ENCODE assay signal across 8 cellular contexts in genomic region chr3:42871-43744, GRCh38.
DNase-seq lines count a peak whose midpoint lies in the region; ATAC-seq, FAIRE-seq and TF ChIP-seq lines count a peak whose summit lies in the region.
"Not testable (repeated sequence)": the region's sequence is repeated elsewhere in the genome, so short reads cannot be mapped to it uniquely, and the experiment has no call there.

No MANE protein-coding gene starts in this region.

- not testable (repeated sequence) for TF ChIP-seq POLR2A in H1 (IDR thresholded peaks at IDR 0.05; ENCODE audit: control extremely low read depth in 1 of 2, low read depth in 2 of 2, low read length in 2 of 2)

- H3K27me3 ChIP-seq in H1 (replicated peaks in 1 of 4; ENCODE audit: control insufficient read depth in 3 of 4, extremely low read depth in 1 of 4, insufficient read depth in 3 of 4, low read length in 3 of 4); left lung; small intestine (ENCODE audit: control insufficient read depth in 2 of 2, insufficient read depth in 2 of 2, low read length in 2 of 2): not testable (repeated sequence)

- H2BK15ac ChIP-seq in H1 (ENCODE audit: low read length): not testable (repeated sequence)

- H4K91ac ChIP-seq in H1 (replicated peaks; ENCODE audit: insufficient read length, low read length): not testable (repeated sequence)

- H3K4me3 ChIP-seq in H1 (ENCODE audit: extremely low read depth in 1 of 4, insufficient read depth in 2 of 4, low read depth in 3 of 4, low read length in 4 of 4); left lung; small intestine (ENCODE audit: low read depth in 1 of 2, low read length in 2 of 2): not testable (repeated sequence)

- intact Hi-C loops in left lung (cut with DNase I): not testable (repeated sequence)

- not testable (repeated sequence) for H3K4ac ChIP-seq in H1 (replicated peaks; ENCODE audit: insufficient read length, low read depth, low read length)

- WGBS in H1 (ENCODE audit: extremely low coverage in 1 of 2, insufficient coverage in 1 of 2, insufficient read length in 1 of 2, insufficient replicate concordance in 2 of 2, low coverage in 1 of 2, low lambda C conversion rate in 2 of 2, missing lambda C conversion rate in 1 of 2), 2 experiments: 69% methylated on average over 9 of the region's 9 CpGs; no CpG with 5 or more reads in 1 of the 2 experiments
- WGBS in small intestine, 3 donors: 29 to 38% (median 32%) methylated on average over 9 of the region's 9 CpGs

- POLR2A ChIA-PET in H1 (lab: Charles Lee; ENCODE audit: partially characterized antibody): not testable (repeated sequence)

- H3K4me2 ChIP-seq in H1 (ENCODE audit: insufficient read depth in 1 of 2, low read depth in 2 of 2, low read length in 2 of 2): not testable (repeated sequence)

- H2BK20ac ChIP-seq in H1 (ENCODE audit: low read length): not testable (repeated sequence)

- H3K79me2 ChIP-seq in H1 (ENCODE audit: control insufficient read depth in 1 of 2, insufficient read depth in 2 of 2, low read length in 2 of 2): not testable (repeated sequence)

- not testable (repeated sequence) for H4K8ac ChIP-seq in H1 (ENCODE audit: extremely low read depth, insufficient read depth, low read length)

- TF ChIP-seq EP300 in H1 (IDR thresholded peaks at IDR 0.05; ENCODE audit: borderline replicate concordance in 1 of 2, low read depth in 2 of 2, low read length in 2 of 2): not testable (repeated sequence)

- TF ChIP-seq RAD21 in H1 (IDR thresholded peaks at IDR 0.05 in 1 of 2, conservative IDR thresholded peaks at IDR 0.05 in 1 of 2; ENCODE audit: low read depth in 2 of 2, low read length in 2 of 2): peak; percentile 61 to 72

- H2BK12ac ChIP-seq in H1 (ENCODE audit: low read depth, low read length): not testable (repeated sequence)

- peak; percentile 70 for ATAC-seq in GM18909 (IDR thresholded peaks at IDR 0.05; ENCODE audit: poor library complexity, unreplicated experiment)
- peak; percentile 63 for ATAC-seq in HG03432 (IDR thresholded peaks at IDR 0.05; ENCODE audit: unreplicated experiment)
- ATAC-seq in left lung: peak; percentile 53

- TF ChIP-seq CTCF in H1 (IDR thresholded peaks at IDR 0.05; ENCODE audit: control extremely low read depth in 1 of 3, insufficient read depth in 1 of 3, low read depth in 1 of 3, low read length in 3 of 3): peak in 2 of 3 experiments; percentile 19 to 29; a peak in 2 of 4 replicates
- peak; percentile 16 to 39 for TF ChIP-seq CTCF in left lung (IDR thresholded peaks at IDR 0.05)

- not testable (repeated sequence) for H3K4me1 ChIP-seq in H1 (replicated peaks in 1 of 4; ENCODE audit: control insufficient read depth in 3 of 4, insufficient read depth in 4 of 4, low read length in 3 of 4); left lung; small intestine (ENCODE audit: control insufficient read depth in 2 of 2, insufficient read depth in 1 of 2, low read depth in 1 of 2, low read length in 1 of 2)

- not testable (repeated sequence) for H3K18ac ChIP-seq in H1 (ENCODE audit: extremely low read depth, low read length)

- H3K36me3 ChIP-seq in H1 (ENCODE audit: control insufficient read depth in 2 of 4, insufficient read depth in 4 of 4, low read length in 3 of 4); left lung; small intestine (ENCODE audit: control insufficient read depth in 2 of 2, insufficient read depth in 2 of 2, low read length in 2 of 2): not testable (repeated sequence)

- H3K23me2 ChIP-seq in H1 (ENCODE audit: low read depth, low read length): not testable (repeated sequence)

- not testable (repeated sequence) for H2AK5ac ChIP-seq in H1 (ENCODE audit: low read depth, low read length)

- not testable (repeated sequence) for H3K9ac ChIP-seq in H1 (replicated peaks in 1 of 4; ENCODE audit: extremely low read depth in 1 of 4, low read depth in 3 of 4, low read length in 3 of 4)

- H3K79me1 ChIP-seq in H1 (ENCODE audit: low read depth, low read length): not testable (repeated sequence)

- not testable (repeated sequence) for H2BK120ac ChIP-seq in H1 (replicated peaks; ENCODE audit: low read depth, low read length)

- not testable (repeated sequence) for H4K20me1 ChIP-seq in H1 (replicated peaks in 1 of 2; ENCODE audit: control insufficient read depth in 1 of 2, insufficient read depth in 2 of 2, low read length in 2 of 2)

- H2BK5ac ChIP-seq in H1 (ENCODE audit: low read depth, low read length): not testable (repeated sequence)

- H2AFZ ChIP-seq in H1 (ENCODE audit: low read length): not testable (repeated sequence)

- H3K56ac ChIP-seq in H1 (replicated peaks; ENCODE audit: insufficient read length, low read depth, low read length): not testable (repeated sequence)

- not testable (repeated sequence) for H4K5ac ChIP-seq in H1 (ENCODE audit: insufficient read length, low read depth, low read length)

- not testable (repeated sequence) for H3K27ac ChIP-seq in H1 (ENCODE audit: low read depth, low read length); left lung; small intestine (ENCODE audit: low read depth in 1 of 2, low read length in 1 of 2)

- not testable (repeated sequence) for H3K9me3 ChIP-seq in H1 (ENCODE audit: insufficient read depth in 2 of 2, low read depth in 1 of 2, low read length in 1 of 2); left lung; small intestine (ENCODE audit: control insufficient read depth, low read depth)

- H3K14ac ChIP-seq in H1 (ENCODE audit: insufficient read length): not testable (repeated sequence)

- DNase-seq in DMS114 treated with DMSO at 0.1 percent for 48 hours (lab: John Stamatoyannopoulos, UW; ENCODE audit: unreplicated experiment) (peak; percentile 3), NCI-H2029 treated with DMSO at 0.1 percent for 48 hours (lab: John Stamatoyannopoulos, UW) (peak; percentile 25), SIG-M5 treated with dmso at 0.1 percent for 504 hours (lab: John Stamatoyannopoulos, UW; ENCODE audit: unreplicated experiment) (peak; percentile 23), small intestine (peak; percentile 11)
- DNase-seq in H1 (ENCODE audit: low read depth in 1 of 2, low spot score in 2 of 2); left lung: not testable (repeated sequence)

- H3K23ac ChIP-seq in H1 (ENCODE audit: insufficient read length): not testable (repeated sequence)

- FAIRE-seq in H1 (lab: Jason Lieb, UNC): not testable (repeated sequence)
- peak; percentile 5 for FAIRE-seq in small intestine (lab: Jason Lieb, UNC)

- CTCF ChIA-PET in H1 (lab: Charles Lee; ENCODE audit: partially characterized antibody): interaction anchor here (0.6 to 6.7 kb wide), 12 partner anchors 10 to 335 kb away, joined by 3 to 70 read pairs (median 4); no protein-coding TSS in a partner anchor
